ENCODE assay signal across 2 cellular contexts in the genomic region with DNA sequence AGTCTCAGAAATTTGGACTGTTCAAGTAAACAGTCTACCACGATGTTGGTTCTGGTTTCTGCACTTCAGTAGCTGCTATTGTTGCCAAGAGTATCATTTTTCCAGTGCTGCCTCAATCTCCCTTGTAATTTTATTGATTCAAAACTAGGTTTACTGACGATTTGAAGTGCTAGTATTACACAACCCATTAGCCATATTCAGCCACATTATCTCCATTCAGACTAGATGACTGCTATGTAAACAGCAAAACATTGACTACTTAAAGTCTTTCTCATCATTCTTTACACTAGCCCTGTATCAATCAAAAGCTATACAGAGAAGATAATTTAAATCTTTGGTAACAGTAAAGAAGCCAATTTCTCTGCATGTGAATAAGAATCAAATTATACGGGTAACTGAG.
TF ChIP-seq lines count a peak whose summit lies in the region.

No MANE protein-coding gene starts in this region.

TF ChIP-seq in liver, 16 proteins besides CTCF, POLR2A, EP300 and RAD21 (continued from another document):
- TF ChIP-seq, protein P1, sequence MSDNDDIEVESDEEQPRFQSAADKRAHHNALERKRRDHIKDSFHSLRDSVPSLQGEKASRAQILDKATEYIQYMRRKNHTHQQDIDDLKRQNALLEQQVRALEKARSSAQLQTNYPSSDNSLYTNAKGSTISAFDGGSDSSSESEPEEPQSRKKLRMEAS (IDR thresholded peaks at IDR 0.05) = no peak

TF ChIP-seq in HepG2, 621 proteins besides CTCF, POLR2A, EP300 and RAD21:
- TF ChIP-seq, protein P2, sequence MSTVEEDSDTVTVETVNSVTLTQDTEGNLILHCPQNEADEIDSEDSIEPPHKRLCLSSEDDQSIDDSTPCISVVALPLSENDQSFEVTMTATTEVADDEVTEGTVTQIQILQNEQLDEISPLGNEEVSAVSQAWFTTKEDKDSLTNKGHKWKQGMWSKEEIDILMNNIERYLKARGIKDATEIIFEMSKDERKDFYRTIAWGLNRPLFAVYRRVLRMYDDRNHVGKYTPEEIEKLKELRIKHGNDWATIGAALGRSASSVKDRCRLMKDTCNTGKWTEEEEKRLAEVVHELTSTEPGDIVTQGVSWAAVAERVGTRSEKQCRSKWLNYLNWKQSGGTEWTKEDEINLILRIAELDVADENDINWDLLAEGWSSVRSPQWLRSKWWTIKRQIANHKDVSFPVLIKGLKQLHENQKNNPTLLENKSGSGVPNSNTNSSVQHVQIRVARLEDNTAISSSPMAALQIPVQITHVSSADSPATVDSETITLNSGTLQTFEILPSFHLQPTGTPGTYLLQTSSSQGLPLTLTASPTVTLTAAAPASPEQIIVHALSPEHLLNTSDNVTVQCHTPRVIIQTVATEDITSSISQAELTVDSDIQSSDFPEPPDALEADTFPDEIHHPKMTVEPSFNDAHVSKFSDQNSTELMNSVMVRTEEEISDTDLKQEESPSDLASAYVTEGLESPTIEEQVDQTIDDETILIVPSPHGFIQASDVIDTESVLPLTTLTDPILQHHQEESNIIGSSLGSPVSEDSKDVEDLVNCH (CRISPR knock-in tag; IDR thresholded peaks at IDR 0.05) = no peak
- no peak for TF ChIP-seq SMC3 (IDR thresholded peaks at IDR 0.05; ENCODE audit: low read length)
- TF ChIP-seq, protein P3, sequence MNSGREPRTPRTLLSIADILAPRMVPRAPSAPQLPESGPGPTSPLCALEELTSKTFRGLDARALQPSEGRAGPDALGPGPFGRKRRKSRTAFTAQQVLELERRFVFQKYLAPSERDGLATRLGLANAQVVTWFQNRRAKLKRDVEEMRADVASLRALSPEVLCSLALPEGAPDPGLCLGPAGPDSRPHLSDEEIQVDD (CRISPR knock-in tag; IDR thresholded peaks at IDR 0.05; ENCODE audit: borderline replicate concordance) = no peak
- no peak for TF ChIP-seq MXD4 (CRISPR knock-in tag; IDR thresholded peaks at IDR 0.05)
- no peak for TF ChIP-seq NR2F1 (CRISPR knock-in tag; IDR thresholded peaks at IDR 0.05)
- no peak for TF ChIP-seq ZFP36 (IDR thresholded peaks at IDR 0.05; ENCODE audit: borderline replicate concordance, low read depth, low read length, partially characterized antibody)
- TF ChIP-seq GFI1 (CRISPR knock-in tag; IDR thresholded peaks at IDR 0.05; ENCODE audit: borderline replicate concordance) = no peak
- TF ChIP-seq, protein P4, sequence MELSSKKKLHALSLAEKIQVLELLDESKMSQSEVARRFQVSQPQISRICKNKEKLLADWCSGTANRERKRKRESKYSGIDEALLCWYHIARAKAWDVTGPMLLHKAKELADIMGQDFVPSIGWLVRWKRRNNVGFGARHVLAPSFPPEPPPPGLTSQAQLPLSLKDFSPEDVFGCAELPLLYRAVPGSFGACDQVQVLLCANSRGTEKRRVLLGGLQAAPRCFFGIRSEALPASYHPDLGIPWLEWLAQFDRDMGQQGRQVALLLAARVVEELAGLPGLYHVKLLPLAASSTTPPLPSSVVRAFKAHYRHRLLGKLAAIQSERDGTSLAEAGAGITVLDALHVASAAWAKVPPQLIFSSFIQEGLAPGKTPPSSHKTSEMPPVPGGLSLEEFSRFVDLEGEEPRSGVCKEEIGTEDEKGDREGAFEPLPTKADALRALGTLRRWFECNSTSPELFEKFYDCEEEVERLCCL (CRISPR knock-in tag; IDR thresholded peaks at IDR 0.05; ENCODE audit: borderline replicate concordance) = no peak
- TF ChIP-seq RFX3 (CRISPR knock-in tag; IDR thresholded peaks at IDR 0.05) = no peak
